Comparison of ENCODE assay signal across 9 cellular contexts in the genomic region with DNA sequence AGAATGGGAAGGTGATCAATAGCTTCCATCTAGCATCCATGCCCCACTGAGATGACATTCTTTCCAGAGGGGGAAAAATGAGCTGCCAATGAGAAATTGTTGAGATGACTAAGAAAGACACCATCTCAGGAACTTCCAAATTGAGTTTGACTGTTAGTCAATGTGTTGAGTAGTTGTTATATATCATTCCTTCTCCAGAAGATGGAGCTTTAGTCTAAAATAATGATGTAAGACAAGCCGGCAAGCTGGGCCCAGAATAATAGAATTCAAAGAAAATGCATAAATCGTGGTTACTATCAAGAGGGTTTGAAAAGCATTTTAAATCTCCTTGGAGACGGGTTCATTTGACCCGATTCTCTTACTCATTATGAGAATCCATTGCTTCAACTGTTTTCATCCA.
DNase-seq lines count a peak whose midpoint lies in the region; ATAC-seq and TF ChIP-seq lines count a peak whose summit lies in the region.
"Had no signal": no experiment of that assay in that cellular context is flagged by ENCODE, and none has a peak within 500 bp of the region (broad histone marks: within the 10 kb centered on the region; RNA-seq: fewer than 3 reads in every experiment).

No MANE protein-coding gene starts in this region.

- H3K4me1 Mint-ChIP-seq in T-helper 17 cell: peaks cover 6% of the 10 kb centered on the region

- H3K4me3 ChIP-seq in A673 (ENCODE audit: low read depth, low read length, poor library complexity, severe bottlenecking): no peak overlapping the region

- TF ChIP-seq CTCF in A673 (conservative IDR thresholded peaks at IDR 0.05; ENCODE audit: low read depth, low read length) (peak; percentile 44; the same call in 1 of the 2 replicates), GM12874 (IDR thresholded peaks at IDR 0.05; ENCODE audit: insufficient read depth, low read depth, low read length) (0 out of 2 replicates have a peak, but pooled peaks have one; percentile 6)

- no peak overlapping the region for H3K27ac Mint-ChIP-seq in T-helper 17 cell

- BruUV-seq in A673 (replicated peaks; lab: Mats Ljungman, UMichigan): no TSS peak

- no peaks in the 10 kb centered on the region for H3K36me3 ChIP-seq in A673 (ENCODE audit: insufficient read depth, low read length, poor library complexity, severe bottlenecking)

- H3K27me3 Mint-ChIP-seq in T-helper 17 cell: no peaks in the 10 kb centered on the region

- H3K27ac ChIP-seq in A673 (ENCODE audit: low read depth, low read length, poor library complexity, severe bottlenecking): no peak overlapping the region

- POLR2A ChIA-PET in A673 (lab: Charles Lee; ENCODE audit: low non-redundant PET): interaction anchor here (0.6 kb wide), 1 partner anchor 1181 kb away, joined by 3 read pairs; no protein-coding TSS in a partner anchor

- H3K27me3 ChIP-seq in A673 (replicated peaks; ENCODE audit: insufficient read depth, low read depth, low read length, poor library complexity): no peaks in the 10 kb centered on the region

- no peaks in the 10 kb centered on the region for H3K36me3 Mint-ChIP-seq in T-helper 17 cell (ENCODE audit: low read depth)

- no peaks in the 10 kb centered on the region for H3K9me3 ChIP-seq in A673 (ENCODE audit: low read depth, low read length, poor library complexity, severe bottlenecking)
- H3K9me3 ChIP-seq in T-helper 17 cell (ENCODE audit: control insufficient read depth, low read length, poor library complexity, severe bottlenecking): no peaks in the 10 kb centered on the region

- ATAC-seq in T-helper 17 cell: peak; percentile 68

- no peaks in the 10 kb centered on the region for H3K4me1 ChIP-seq in A673 (ENCODE audit: insufficient read depth, low read length, poor library complexity, severe bottlenecking)

- peak; percentile 41 for DNase-seq in A673 (ENCODE audit: low spot score)
- DNase-seq in T-helper 17 cell: no peak
- DNase-seq in glomerular visceral epithelial cell (ENCODE audit: extremely low spot score): peak; percentile 32
- DNase-seq in epidermal melanocyte (ENCODE audit: insufficient read length, low spot score): no peak
- no peak for DNase-seq in LoVo (ENCODE audit: low spot score)
- no peak for DNase-seq in cerebellar nuclear complex (lab: John Stamatoyannopoulos, UW)
- DNase-seq in DMS153 (lab: John Stamatoyannopoulos, UW): no peak
- DNase-seq: stimulated activated CD4-positive, alpha-beta T cell treated with anti-CD3 and anti-CD28 coated beads, Interleukin-1b, Interleukin-23, amount 100 ng/mL, for 48 hours had no signal

- CTCF ChIA-PET in A673 (lab: Charles Lee): interaction anchor here (0.5 to 1.0 kb wide), 2 partner anchors 193 to 195 kb away, joined by 4 to 17 read pairs; no protein-coding TSS in a partner anchor

- intact Hi-C loops in A673 (cut with micrococcal nuclease; ENCODE audit: unreplicated experiment): loop anchor here (1.0 to 5.0 kb wide), 3 partner anchors 194 to 422 kb away; no protein-coding TSS in a partner anchor

- no peak overlapping the region for H3K4me3 Mint-ChIP-seq in T-helper 17 cell

Comparison
In these comparisons a context has a peak if more than half of its experiments do, and no peak if none do; other contexts are left out.
1. DNase-seq: peak in A673 (single experiment) and glomerular visceral epithelial cell (single experiment); none in T-helper 17 cell (0 of 3), epidermal melanocyte (single experiment), LoVo (single experiment), cerebellar nuclear complex (0 of 2) and DMS153 (single experiment).